16 cellular contexts compared by ENCODE assay signal in genomic region chr14:79325071-79325470, GRCh38.
A peak's percentile ranks its signal among the peaks of the same experiment; 100 is the strongest.
DNase-seq lines count a peak whose midpoint lies in the region; TF ChIP-seq lines count a peak whose summit lies in the region.
"Had no signal": no experiment of that assay in that cellular context is flagged by ENCODE, and none has a peak within 500 bp of the region (broad histone marks: within the 10 kb centered on the region; RNA-seq: fewer than 3 reads in every experiment).

No MANE protein-coding gene starts in this region.

- H3K4me3 ChIP-seq in lower leg skin (ENCODE audit: low read depth, poor library complexity, severe bottlenecking) (no peak overlapping the region), vagina (no peak overlapping the region)
- H3K4me3 ChIP-seq: mucosa of descending colon, SJSA1 had no signal

- H3K27me3 ChIP-seq in vagina: no peaks in the 10 kb centered on the region
- H3K27me3 ChIP-seq: SJSA1 had no signal

- H3K4me1 ChIP-seq in vagina: no peaks in the 10 kb centered on the region

- TF ChIP-seq POLR2A in lower leg skin (IDR thresholded peaks at IDR 0.05): no peak
- no peak for TF ChIP-seq POLR2A in vagina (IDR thresholded peaks at IDR 0.05)

- TF ChIP-seq CTCF in lower leg skin (IDR thresholded peaks at IDR 0.05) (no peak), vagina (IDR thresholded peaks at IDR 0.05) (no peak)

- DNase-seq in COLO668 (lab: John Stamatoyannopoulos, UW; ENCODE audit: unreplicated experiment): peak; percentile 42
- DNase-seq in HCEC 1CT: peak; percentile 7
- peak; percentile 10 to 35 for DNase-seq in NCI-H526 (lab: John Stamatoyannopoulos, UW)
- DNase-seq in left kidney (ENCODE audit: low read depth, low spot score): peak; percentile 19
- no peak for DNase-seq in lower leg skin (ENCODE audit: low spot score in 2 of 2)
- no peak for DNase-seq in vagina (ENCODE audit: extremely low spot score in 2 of 2)
- DNase-seq in pons (ENCODE audit: low spot score): no peak
- DNase-seq in central memory CD4-positive, alpha-beta T cell: no peak
- DNase-seq: activated CD4-positive, CD25-positive, alpha-beta regulatory T cell treated with anti-CD3 and anti-CD28 coated beads, Interleukin-2, amount 50 U/mL, for 72 hours; activated effector memory CD4-positive, alpha-beta T cell treated with Interleukin-2 at 50 U/mL for 16 hours; CD4-positive, alpha-beta memory T cell; foreskin melanocyte; mucosa of descending colon; nucleus accumbens; stimulated activated naive CD8-positive, alpha-beta T cell treated with anti-CD3 and anti-CD28 coated beads, Interleukin-15, amount 100 ng/mL, for 72 hours had no signal

- 63 to 70% methylated on average over 2 of the region's 2 CpGs for WGBS in lower leg skin, 2 donors

- no peaks in the 10 kb centered on the region for H3K9me3 ChIP-seq in vagina
- H3K9me3 ChIP-seq: mucosa of descending colon, SJSA1 had no signal

- no peak overlapping the region for H3K27ac ChIP-seq in vagina
- H3K27ac ChIP-seq: SJSA1 had no signal

- intact Hi-C loops in lower leg skin (cut with DNase I; ENCODE audit: low total_unique reads): no loop called here
- intact Hi-C loops in vagina (cut with DNase I): no loop called here

- no peaks in the 10 kb centered on the region for H3K36me3 ChIP-seq in vagina
- H3K36me3 ChIP-seq: SJSA1 had no signal

Comparison
In these comparisons a context has a peak if more than half of its experiments do, and no peak if none do; other contexts are left out.
1. DNase-seq: peak in COLO668 (single experiment), HCEC 1CT (single experiment), NCI-H526 (2 of 2) and left kidney (single experiment); none in lower leg skin (0 of 2), vagina (0 of 2), pons (single experiment) and central memory CD4-positive, alpha-beta T cell (single experiment).